17 cellular contexts compared by ENCODE assay signal in the genomic region with DNA sequence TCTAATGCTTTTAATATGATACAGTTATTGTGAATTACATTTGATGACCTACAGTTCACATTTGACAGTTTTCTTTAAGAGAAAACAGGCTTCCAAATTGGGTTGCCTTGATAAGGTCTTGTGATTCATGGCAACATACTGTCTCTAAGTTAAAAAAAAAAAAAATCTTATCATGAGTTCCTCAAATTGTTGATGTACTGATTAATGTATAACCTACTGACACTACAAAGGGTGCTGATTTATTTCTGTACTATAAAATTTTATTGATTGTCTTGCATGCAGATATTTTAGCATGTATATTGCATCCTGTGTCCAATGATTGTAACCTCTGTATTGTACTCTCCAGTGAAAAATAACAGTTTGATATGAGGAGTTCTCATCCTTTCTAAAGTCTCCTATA.
DNase-seq lines count a peak whose midpoint lies in the region; ATAC-seq, FAIRE-seq and TF ChIP-seq lines count a peak whose summit lies in the region.
"Had no signal": no experiment of that assay in that cellular context is flagged by ENCODE, and none has a peak within 500 bp of the region (broad histone marks: within the 10 kb centered on the region; RNA-seq: fewer than 3 reads in every experiment).

No MANE protein-coding gene starts in this region.

- H3K4me2 ChIP-seq in K562 (ENCODE audit: insufficient read depth, low read length), result no peak overlapping the region
- H3K4me2 ChIP-seq in smooth muscle cell, result no peak overlapping the region

- CTCF ChIA-PET in K562 (lab: Yijun Ruan, JAX; ENCODE audit: low intra/inter-chr PET ratio), result no interaction called here

- no peaks in the 10 kb centered on the region for H3K4me1 ChIP-seq in K562 (replicated peaks in 1 of 2; ENCODE audit: control insufficient read depth in 2 of 2, insufficient read depth in 2 of 2, low read length in 2 of 2)
- no peaks in the 10 kb centered on the region for H3K4me1 ChIP-seq in mucosa of descending colon (ENCODE audit: low read depth)
- no peaks in the 10 kb centered on the region for H3K4me1 ChIP-seq in smooth muscle cell (ENCODE audit: low read depth)
- H3K4me1 ChIP-seq: Caco-2 had no signal

- in situ Hi-C loops in K562 (cut with MboI), result no loop called here

- no peak overlapping the region for H3K9ac ChIP-seq in K562 (ENCODE audit: insufficient read depth in 1 of 2, low read depth in 2 of 2, low read length in 2 of 2)
- no peak overlapping the region for H3K9ac ChIP-seq in smooth muscle cell (ENCODE audit: low read depth)

- H3K79me2 ChIP-seq in K562 (ENCODE audit: control insufficient read depth, insufficient read depth, low read length) (no peaks in the 10 kb centered on the region), smooth muscle cell (ENCODE audit: low read depth) (no peaks in the 10 kb centered on the region)

- H4K20me1 ChIP-seq in K562 (replicated peaks; ENCODE audit: control insufficient read depth, insufficient read depth, low read length) (no peaks in the 10 kb centered on the region), smooth muscle cell (ENCODE audit: low read depth) (no peaks in the 10 kb centered on the region)

- H3K27me3 ChIP-seq in K562 (ENCODE audit: control insufficient read depth in 2 of 2, insufficient read depth in 2 of 2, low read length in 2 of 2), result no peaks in the 10 kb centered on the region
- no peaks in the 10 kb centered on the region for H3K27me3 ChIP-seq in smooth muscle cell (ENCODE audit: low read depth)

- TF ChIP-seq CTCF in K562 (IDR thresholded peaks at IDR 0.05 in 2 of 3, conservative IDR thresholded peaks at IDR 0.05 in 1 of 3; ENCODE audit: insufficient read depth in 2 of 3, low read depth in 1 of 3, low read length in 3 of 3) (no peak), mucosa of descending colon (IDR thresholded peaks at IDR 0.05) (no peak), smooth muscle cell (IDR thresholded peaks at IDR 0.05; ENCODE audit: borderline replicate concordance, insufficient read depth, poor library complexity, severe bottlenecking) (no peak)

- H2AFZ ChIP-seq in K562 (ENCODE audit: low read depth, low read length), result no peak overlapping the region
- no peak overlapping the region for H2AFZ ChIP-seq in smooth muscle cell (ENCODE audit: low read depth)

- ATAC-seq in K562 (no peak), mucosa of descending colon (peak; percentile 96)

- TF ChIP-seq EP300 in K562 (IDR thresholded peaks at IDR 0.05; ENCODE audit: low read length), result no peak

- no peaks in the 10 kb centered on the region for H3K9me1 ChIP-seq in K562 (ENCODE audit: control insufficient read depth, insufficient read depth, low read length)

- DNase-seq in HT-29 (ENCODE audit: low spot score) (peak; percentile 62), K562 (ENCODE audit: extremely low read depth in 1 of 4, low spot score in 3 of 4) (no peak), mucosa of descending colon (no peak), smooth muscle cell (lab: John Stamatoyannopoulos, UW; ENCODE audit: unreplicated experiment) (no peak), SIG-M5 treated with dmso at 0.1 percent for 504 hours (lab: John Stamatoyannopoulos, UW; ENCODE audit: unreplicated experiment) (no peak)
- no peak for DNase-seq in activated CD8-positive, alpha-beta memory T cell treated with anti-CD3 and anti-CD28 coated beads, Interleukin-2, amount 50 U/mL, for 4 hours
- DNase-seq: ACHN; AML-193; Caco-2; CD4-positive, alpha-beta T cell; DMS153; DMS79; GDM1; HCEC 1CT had no signal

- no peak overlapping the region for H3K4me3 ChIP-seq in K562
- H3K4me3 ChIP-seq in mucosa of descending colon, result no peak overlapping the region
- no peak overlapping the region for H3K4me3 ChIP-seq in smooth muscle cell

- intact Hi-C loops in K562 (cut with micrococcal nuclease) (no loop called here), mucosa of descending colon (cut with DNase I, micrococcal nuclease) (no loop called here)

- H3K9me3 ChIP-seq in K562 (replicated peaks; ENCODE audit: control insufficient read depth, insufficient read depth, low read depth, low read length) (no peaks in the 10 kb centered on the region), mucosa of descending colon (peaks cover 13% of the 10 kb centered on the region), smooth muscle cell (replicated peaks; ENCODE audit: low read depth) (peaks cover 15% of the 10 kb centered on the region)

- no peak for TF ChIP-seq RAD21 in K562 (CRISPR knock-in tag; conservative IDR thresholded peaks at IDR 0.05 in 1 of 2, IDR thresholded peaks at IDR 0.05 in 1 of 2)

- POLR2A ChIA-PET in K562 (lab: Yijun Ruan, JAX), result no interaction called here

- no peak for TF ChIP-seq POLR2A in K562 (conservative IDR thresholded peaks at IDR 0.05)

- H3K36me3 ChIP-seq in K562 (ENCODE audit: control insufficient read depth, insufficient read depth, low read length) (no peaks in the 10 kb centered on the region), mucosa of descending colon (ENCODE audit: low read depth) (no peaks in the 10 kb centered on the region), smooth muscle cell (ENCODE audit: low read depth) (peaks cover 4% of the 10 kb centered on the region)

- no TSS peak for BruUV-seq in K562 (replicated peaks; lab: Mats Ljungman, UMichigan)

- no peaks in the 10 kb centered on the region for H3F3A ChIP-seq in smooth muscle cell (ENCODE audit: low read depth)

- H3K27ac ChIP-seq in K562 (ENCODE audit: extremely low read depth, low read depth, low read length) (no peak overlapping the region), smooth muscle cell (ENCODE audit: low read depth) (no peak overlapping the region)
- H3K27ac ChIP-seq: C4-2B had no signal

- FAIRE-seq in K562 (lab: Jason Lieb, UNC), result no peak
- FAIRE-seq: GM19239, H54 had no signal

TF ChIP-seq in K562, 482 proteins besides CTCF, POLR2A, EP300 and RAD21:
- no peak for TF ChIP-seq GTF2A2 (tag; IDR thresholded peaks at IDR 0.05)
- peak; percentile 97 for TF ChIP-seq FOXJ2 (tag; IDR thresholded peaks at IDR 0.05)
